ENCODE assay signal across 28 cellular contexts in the genomic region with DNA sequence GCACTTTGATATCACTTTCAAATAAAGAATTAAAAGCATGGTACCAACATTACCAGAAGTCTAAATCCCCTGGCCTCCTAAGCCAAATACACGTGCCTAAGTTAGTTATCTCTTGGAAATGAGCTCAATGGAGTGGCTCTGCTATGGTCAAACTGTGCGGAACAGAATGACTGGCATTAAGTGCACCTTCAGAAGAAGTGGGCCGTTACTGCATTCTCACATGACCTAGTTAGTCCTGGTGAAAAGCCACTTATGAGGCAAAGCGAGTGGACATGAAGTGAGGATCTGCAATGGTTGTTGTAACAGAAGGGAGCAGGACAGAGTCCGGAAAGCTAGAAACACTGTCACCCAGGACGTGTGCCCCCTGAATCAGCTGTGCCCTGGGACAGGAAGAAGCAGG.
"Had no signal": no experiment of that assay in that cellular context is flagged by ENCODE, and none has a peak within 500 bp of the region (broad histone marks: within the 10 kb centered on the region; RNA-seq: fewer than 3 reads in every experiment).

No MANE protein-coding gene starts in this region.

- H3K27me3 ChIP-seq: brain microvascular endothelial cell, foreskin keratinocyte, gastrocnemius medialis had no signal

- H3K36me3 ChIP-seq: brain microvascular endothelial cell, gastrocnemius medialis, heart left ventricle had no signal

- H3K27ac ChIP-seq: brain microvascular endothelial cell, coronary artery, dorsolateral prefrontal cortex, foreskin keratinocyte, gastrocnemius medialis, heart left ventricle, VCaP had no signal

- ATAC-seq: activated CD8-positive, alpha-beta T cell treated with anti-CD3 and anti-CD28 coated beads for 36 hours; activated T-cell treated with anti-CD3 and anti-CD28 coated beads, Interleukin-2, amount 50 U/mL, for 4 hours; activated T-helper 17 cell treated with anti-CD3 and anti-CD28 coated beads, Interleukin-2, amount 50 U/mL, for 72 hours; esophagus mucosa; foreskin keratinocyte; gastrocnemius medialis; T-helper 17 cell; WTC11 had no signal

- DNase-seq: activated CD4-positive, alpha-beta T cell treated with anti-CD3 and anti-CD28 coated beads for 1 hour; activated CD4-positive, alpha-beta T cell treated with anti-CD3 and anti-CD28 coated beads for 4 hours; activated CD4-positive, alpha-beta T cell treated with anti-CD3 and anti-CD28 coated beads, Interleukin-2, amount 10 ng/mL, durations not matched to agents 7 days and 5 days; activated CD4-positive, alpha-beta T cell treated with anti-CD3 and anti-CD28 coated beads, Interleukin-2, amount 50 U/mL, for 4 hours; activated CD8-positive, alpha-beta memory T cell treated with anti-CD3 and anti-CD28 coated beads for 24 hours; activated CD8-positive, alpha-beta T cell treated with anti-CD3 and anti-CD28 coated beads for 36 hours; activated effector memory CD4-positive, alpha-beta T cell treated with Interleukin-2 at 50 U/mL for 16 hours; activated gamma-delta T cell treated with Interleukin-2 at 50 U/mL for 16 hours; activated naive CD4-positive, alpha-beta T cell treated with anti-CD3 and anti-CD28 coated beads, Interleukin-2, amount 50 U/mL, for 16 hours; activated naive CD4-positive, alpha-beta T cell treated with Interleukin-2 at 50 U/mL for 16 hours; activated T-cell treated with anti-CD3 and anti-CD28 coated beads, Interleukin-2, amount 50 U/mL, for 4 hours; amniotic stem cell; anterior cingulate cortex; brain microvascular endothelial cell; dorsolateral prefrontal cortex; effector memory CD4-positive, alpha-beta T cell; endodermal cell; foreskin keratinocyte; gastrocnemius medialis; glutamatergic neuron; heart left ventricle; T-helper 1 cell; T-helper 17 cell had no signal

- H3K9me3 ChIP-seq: gastrocnemius medialis had no signal

- H3K4me1 ChIP-seq: foreskin keratinocyte, gastrocnemius medialis, heart left ventricle had no signal

- H3K4me3 ChIP-seq: coronary artery, dorsolateral prefrontal cortex, gastrocnemius medialis, heart left ventricle had no signal
